In the genomic region with DNA sequence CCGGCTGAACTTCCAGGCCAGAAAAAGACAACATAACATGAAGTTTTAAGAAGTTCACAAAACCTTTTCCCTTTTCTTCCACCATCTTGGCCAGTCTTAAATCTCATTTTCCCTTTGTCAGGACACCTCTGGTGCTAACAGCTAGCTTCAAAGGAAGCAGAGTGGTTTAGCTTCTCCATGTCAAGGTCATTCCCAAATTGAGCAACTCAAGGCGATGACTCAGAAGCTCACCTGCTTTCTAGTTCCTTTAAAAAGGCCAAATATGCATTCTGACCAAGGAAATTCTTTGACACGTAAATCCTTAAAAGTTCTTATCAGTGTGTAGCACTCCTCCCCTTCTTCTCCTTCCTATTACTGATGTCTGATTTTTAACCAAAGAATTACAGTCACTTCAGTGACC, we compare ENCODE assay signal across 16 cellular contexts.
"Had no signal": no experiment of that assay in that cellular context is flagged by ENCODE, and none has a peak within 500 bp of the region (broad histone marks: within the 10 kb centered on the region; RNA-seq: fewer than 3 reads in every experiment).

No MANE protein-coding gene starts in this region.

- H3K4me1 Mint-ChIP-seq: activated CD4-positive, alpha-beta T cell treated with anti-CD3 and anti-CD28 coated beads, Interleukin-2, amount 10 ng/mL, durations not matched to agents 24 days and 14 days; activated naive CD8-positive, alpha-beta T cell treated with anti-CD3 and anti-CD28 coated beads for 36 hours; naive thymus-derived CD8-positive, alpha-beta T cell had no signal

- H3K4me3 Mint-ChIP-seq: activated CD4-positive, alpha-beta T cell treated with anti-CD3 and anti-CD28 coated beads, Interleukin-2, amount 10 ng/mL, durations not matched to agents 24 days and 14 days; activated naive CD8-positive, alpha-beta T cell treated with anti-CD3 and anti-CD28 coated beads for 36 hours; dendritic cell treated with granulocyte-macrophage colony-stimulating factor and Interleukin-4, amounts not matched to agents 40 ng/mL and 50 ng/mL, for 4 days; naive thymus-derived CD8-positive, alpha-beta T cell had no signal

- H3K9me3 Mint-ChIP-seq: activated CD4-positive, alpha-beta T cell treated with anti-CD3 and anti-CD28 coated beads, Interleukin-2, amount 10 ng/mL, durations not matched to agents 24 days and 14 days; activated naive CD8-positive, alpha-beta T cell treated with anti-CD3 and anti-CD28 coated beads for 36 hours; dendritic cell treated with granulocyte-macrophage colony-stimulating factor and Interleukin-4, amounts not matched to agents 40 ng/mL and 50 ng/mL, for 4 days had no signal

- H3K4me1 ChIP-seq: stomach, testis had no signal

- H3K9me3 ChIP-seq: stomach, testis had no signal

- H3K27ac ChIP-seq: brain microvascular endothelial cell, heart left ventricle, sigmoid colon, stomach, testis had no signal

- H3K4me3 ChIP-seq: heart left ventricle, sigmoid colon, stomach, testis had no signal

- H3K27me3 ChIP-seq: brain microvascular endothelial cell, heart left ventricle, sigmoid colon, stomach, testis had no signal

- H3K36me3 Mint-ChIP-seq: activated naive CD8-positive, alpha-beta T cell treated with anti-CD3 and anti-CD28 coated beads for 36 hours; naive thymus-derived CD8-positive, alpha-beta T cell had no signal

- H3K36me3 ChIP-seq: brain microvascular endothelial cell, heart left ventricle, sigmoid colon, stomach had no signal

- ATAC-seq: heart left ventricle; naive thymus-derived CD8-positive, alpha-beta T cell had no signal

- FAIRE-seq: frontal cortex had no signal

- H3K27me3 Mint-ChIP-seq: activated CD4-positive, alpha-beta T cell treated with anti-CD3 and anti-CD28 coated beads, Interleukin-2, amount 10 ng/mL, durations not matched to agents 24 days and 14 days; activated naive CD8-positive, alpha-beta T cell treated with anti-CD3 and anti-CD28 coated beads for 36 hours; dendritic cell treated with granulocyte-macrophage colony-stimulating factor and Interleukin-4, amounts not matched to agents 40 ng/mL and 50 ng/mL, for 4 days; naive thymus-derived CD8-positive, alpha-beta T cell had no signal

- DNase-seq: activated CD4-positive, alpha-beta T cell treated with anti-CD3 and anti-CD28 coated beads, Interleukin-2, amount 10 ng/mL, durations not matched to agents 24 days and 14 days; activated CD4-positive, CD25-positive, alpha-beta regulatory T cell; activated naive CD8-positive, alpha-beta T cell treated with anti-CD3 and anti-CD28 coated beads for 36 hours; brain microvascular endothelial cell; cerebellar nuclear complex; effector memory CD4-positive, alpha-beta T cell; heart left ventricle; naive thymus-derived CD8-positive, alpha-beta T cell; sigmoid colon; stimulated activated CD4-positive, alpha-beta T cell treated with anti-CD3 and anti-CD28 coated beads, Interleukin-12 subunit alpha, Interleukin-12 subunit beta, amount 100 ng/mL, for 4 hours; stimulated activated CD4-positive, alpha-beta T cell treated with anti-CD3 and anti-CD28 coated beads, Interleukin-2, amount 100 ng/mL, for 24 hours; stomach; SW 1271; testis had no signal

- H3K27ac Mint-ChIP-seq: activated CD4-positive, alpha-beta T cell treated with anti-CD3 and anti-CD28 coated beads, Interleukin-2, amount 10 ng/mL, durations not matched to agents 24 days and 14 days; activated naive CD8-positive, alpha-beta T cell treated with anti-CD3 and anti-CD28 coated beads for 36 hours; dendritic cell treated with granulocyte-macrophage colony-stimulating factor and Interleukin-4, amounts not matched to agents 40 ng/mL and 50 ng/mL, for 4 days; naive thymus-derived CD8-positive, alpha-beta T cell had no signal
